9 cellular contexts compared by ENCODE assay signal in the genomic region with DNA sequence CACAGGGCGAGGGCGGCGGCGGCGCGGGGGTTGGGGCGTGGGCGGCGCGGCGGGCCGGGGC. TPM values are rescaled to one million over a fixed set of nuclear protein-coding genes. Genes with fewer than 3 reads are reported as not detected.
DNase-seq lines count a peak whose midpoint lies in the region; ATAC-seq, FAIRE-seq and TF ChIP-seq lines count a peak whose summit lies in the region.
"Had no signal": no experiment of that assay in that cellular context is flagged by ENCODE, and none has a peak within 500 bp of the region (broad histone marks: within the 10 kb centered on the region; RNA-seq: fewer than 3 reads in every experiment).

Gene RTN4R (minus strand): TSS at position 30 of the 61 bp plus-strand sequence. CDS start 226 bp downstream, outside the sequence.

- H3K36me3 Mint-ChIP-seq in activated naive CD4-positive, alpha-beta T cell treated with anti-CD3 and anti-CD28 coated beads, Interleukin-2, amount 50 U/mL, for 24 hours = no peaks in the 10 kb centered on the region
- H3K36me3 Mint-ChIP-seq in activated naive CD4-positive, alpha-beta T cell treated with anti-CD3 and anti-CD28 coated beads, Interleukin-2, amount 50 U/mL, for 72 hours = no peaks in the 10 kb centered on the region
- H3K36me3 Mint-ChIP-seq in brain = no peaks in the 10 kb centered on the region

- no peaks in the 10 kb centered on the region for H3K9me3 Mint-ChIP-seq in activated naive CD4-positive, alpha-beta T cell treated with anti-CD3 and anti-CD28 coated beads, Interleukin-2, amount 50 U/mL, for 24 hours
- no peaks in the 10 kb centered on the region for H3K9me3 Mint-ChIP-seq in activated naive CD4-positive, alpha-beta T cell treated with anti-CD3 and anti-CD28 coated beads, Interleukin-2, amount 50 U/mL, for 72 hours
- H3K9me3 Mint-ChIP-seq in brain = no peaks in the 10 kb centered on the region

- H3K4me3 Mint-ChIP-seq in activated naive CD4-positive, alpha-beta T cell treated with anti-CD3 and anti-CD28 coated beads, Interleukin-2, amount 50 U/mL, for 24 hours = peak within 1 kb of the TSS; percentile 80
- peak within 1 kb of the TSS; percentile 86 to 89 (median 87) for H3K4me3 Mint-ChIP-seq in brain

- H3K27ac Mint-ChIP-seq in activated naive CD4-positive, alpha-beta T cell treated with anti-CD3 and anti-CD28 coated beads, Interleukin-2, amount 50 U/mL, for 24 hours = no peak within 1 kb of the TSS
- H3K27ac Mint-ChIP-seq in activated naive CD4-positive, alpha-beta T cell treated with anti-CD3 and anti-CD28 coated beads, Interleukin-2, amount 50 U/mL, for 72 hours = no peak within 1 kb of the TSS
- H3K27ac Mint-ChIP-seq in brain = peak within 1 kb of the TSS; percentile 81 to 99 (median 97)

- H3K4me1 ChIP-seq in mesodermal cell (ENCODE audit: control insufficient read depth, insufficient read depth, low read length, poor library complexity, severe bottlenecking) = no peaks in the 10 kb centered on the region
- peaks cover 5% of the 10 kb centered on the region for H3K4me1 ChIP-seq in upper lobe of right lung

- H3K27me3 ChIP-seq in upper lobe of right lung = no peaks in the 10 kb centered on the region

- H3K4me3 ChIP-seq in mesodermal cell (ENCODE audit: extremely low read depth, insufficient read depth, low read length, poor library complexity, severe bottlenecking) (peak within 1 kb of the TSS; percentile 39), upper lobe of right lung (peak within 1 kb of the TSS; percentile 56)

- H3K9me3 ChIP-seq in mesodermal cell (ENCODE audit: control insufficient read depth, low read length) = no peaks in the 10 kb centered on the region
- H3K9me3 ChIP-seq in upper lobe of right lung = no peaks in the 10 kb centered on the region

- no peak for TF ChIP-seq CTCF in brain (conservative IDR thresholded peaks at IDR 0.05)
- TF ChIP-seq CTCF in upper lobe of right lung (IDR thresholded peaks at IDR 0.05) = no peak
- no peak for TF ChIP-seq CTCF in D721Med (IDR thresholded peaks at IDR 0.05; ENCODE audit: insufficient read depth, missing control alignments)

- H3K36me3 ChIP-seq in mesodermal cell (ENCODE audit: control insufficient read depth, insufficient read depth, low read length) (no peaks in the 10 kb centered on the region), upper lobe of right lung (no peaks in the 10 kb centered on the region)

- H3K27ac ChIP-seq in mesodermal cell (ENCODE audit: low read depth, low read length, severe bottlenecking) (no peak within 1 kb of the TSS), upper lobe of right lung (no peak within 1 kb of the TSS)

- peaks cover 9% of the 10 kb centered on the region for H3K4me1 Mint-ChIP-seq in activated naive CD4-positive, alpha-beta T cell treated with anti-CD3 and anti-CD28 coated beads, Interleukin-2, amount 50 U/mL, for 24 hours
- peaks cover 56% of the 10 kb centered on the region for H3K4me1 Mint-ChIP-seq in brain

- intact Hi-C loops in upper lobe of right lung (cut with DNase I) = no loop called here

- no CpG with 5 or more reads among the region's 12 CpGs for whole genome bisulfite sequencing in mesodermal cell (ENCODE audit: insufficient coverage in 2 of 2), 2 experiments

- H3K27me3 Mint-ChIP-seq in activated naive CD4-positive, alpha-beta T cell treated with anti-CD3 and anti-CD28 coated beads, Interleukin-2, amount 50 U/mL, for 24 hours = no peaks in the 10 kb centered on the region
- peaks cover under 1% of the 10 kb centered on the region for H3K27me3 Mint-ChIP-seq in brain

- no peak for DNase-seq in activated naive CD4-positive, alpha-beta T cell treated with anti-CD3 and anti-CD28 coated beads, Interleukin-2, amount 50 U/mL, for 72 hours (ENCODE audit: low spot score in 2 of 2)
- DNase-seq in upper lobe of right lung (no peak), D721Med (ENCODE audit: insufficient read length, low spot score) (no peak), SW480 (ENCODE audit: low spot score) (no peak)
- DNase-seq: DMS 273 treated with DMSO at 0.1 percent for 48 hours had no signal

- FAIRE-seq in D721Med (lab: Jason Lieb, UNC) = no peak

- no peak for ATAC-seq in activated naive CD4-positive, alpha-beta T cell treated with anti-CD3 and anti-CD28 coated beads, Interleukin-2, amount 50 U/mL, for 72 hours
- ATAC-seq in upper lobe of right lung (no peak), HG02642 (IDR thresholded peaks at IDR 0.05; ENCODE audit: poor library complexity, unreplicated experiment) (no peak)

RNA-seq across cellular contexts. Expression of gene RTN4R, which starts in this region (rescaled TPM):
- total RNA-seq in activated naive CD4-positive, alpha-beta T cell treated with anti-CD3 and anti-CD28 coated beads, Interleukin-2, amount 50 U/mL, for 72 hours = 1 to 10 TPM; 1.1 to 2.2 TPM
- polyA plus RNA-seq in brain (ENCODE audit: insufficient read depth, low read depth, low replicate concordance) = 21.3 TPM
- polyA plus RNA-seq in mesodermal cell (2013, experiment 1 of 2) = 5.7 TPM
- polyA plus RNA-seq in mesodermal cell (2013, experiment 2 of 2) = 3.7 TPM
- total RNA-seq in upper lobe of right lung = 9.8 TPM

Comparison
In these comparisons a context has a peak if more than half of its experiments do, and no peak if none do; other contexts are left out.
1. H3K27ac Mint-ChIP-seq: peak in brain (5 of 5); none in activated naive CD4-positive, alpha-beta T cell treated with anti-CD3 and anti-CD28 coated beads, Interleukin-2, amount 50 U/mL, for 24 hours (single experiment) and activated naive CD4-positive, alpha-beta T cell treated with anti-CD3 and anti-CD28 coated beads, Interleukin-2, amount 50 U/mL, for 72 hours (0 of 2).